In genomic region chr5:107474724-107475489, GRCh38 we compare ENCODE assay signal across 8 cellular contexts.
DNase-seq lines count a peak whose midpoint lies in the region; ATAC-seq, FAIRE-seq and TF ChIP-seq lines count a peak whose summit lies in the region.

No MANE protein-coding gene starts in this region.

- ATAC-seq in GM18870 (IDR thresholded peaks at IDR 0.05; ENCODE audit: unreplicated experiment) (peak; percentile 59), HG02763 (IDR thresholded peaks at IDR 0.05; ENCODE audit: unreplicated experiment) (peak; percentile 47), natural killer cell (peak; percentile 58 to 77 (median 69))

- DNase-seq in RCC 7860 (ENCODE audit: low spot score) (no peak), natural killer cell (peak; percentile 27), islet precursor cell (no peak), ecto neural progenitor cell (ENCODE audit: low spot score) (no peak), NCI-H1048 (lab: John Stamatoyannopoulos, UW) (no peak)
- no peak for DNase-seq in stimulated activated naive CD4-positive, alpha-beta T cell treated with Interleukin-2 at 50 U/mL for 16 hours (lab: John Stamatoyannopoulos, UW)

- H3K27me3 Mint-ChIP-seq in natural killer cell (ENCODE audit: low read depth in 2 of 2), result no peaks in the 10 kb centered on the region

- intact Hi-C loops in natural killer cell (cut with micrococcal nuclease), result loop anchor here (1.0 to 5.0 kb wide), 7 partner anchors 8 to 907 kb away; partner anchors contain the start of gene FBXL17

- H3K4me1 Mint-ChIP-seq in natural killer cell, result peaks cover 70 to 71% of the 10 kb centered on the region in 2 donors

- peak overlapping the region; percentile 80 for H3K4me3 Mint-ChIP-seq in natural killer cell

- H3K36me3 Mint-ChIP-seq in natural killer cell, result no peaks in the 10 kb centered on the region

- H3K9me3 Mint-ChIP-seq in natural killer cell, result no peaks in the 10 kb centered on the region

- FAIRE-seq in RCC 7860 (lab: Jason Lieb, UNC), result peak; percentile 25

- TF ChIP-seq CTCF in natural killer cell (IDR thresholded peaks at IDR 0.05), result no peak

- H3K27ac Mint-ChIP-seq in natural killer cell, result peak overlapping the region; percentile 95 to 97
